ENCODE assay signal across 3 cellular contexts in the genomic region with DNA sequence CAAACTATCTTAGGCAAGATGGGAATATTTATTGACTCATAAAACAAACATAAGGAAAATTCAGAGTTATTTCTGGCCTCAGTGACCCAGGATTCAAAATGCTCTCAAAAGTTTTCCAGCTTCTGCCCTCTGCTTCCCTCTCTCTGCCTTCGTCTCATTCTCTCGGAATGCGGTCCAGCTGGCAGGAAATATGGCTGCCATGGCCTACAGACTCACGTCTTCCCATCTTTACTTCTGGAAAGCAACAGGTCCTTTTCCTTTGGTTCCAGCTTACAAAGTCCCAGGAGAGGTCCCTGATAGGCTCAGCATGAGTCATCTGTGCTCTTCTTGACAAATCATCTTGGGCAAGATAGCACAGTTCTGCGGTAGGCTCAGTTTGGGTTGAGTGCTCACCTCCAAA.
TF ChIP-seq lines count a peak whose summit lies in the region.

No MANE protein-coding gene starts in this region.

TF ChIP-seq in liver, 16 proteins besides CTCF, POLR2A, EP300 and RAD21:
- TF ChIP-seq NR2F2 (IDR thresholded peaks at IDR 0.05) (no peak), SP1 (IDR thresholded peaks at IDR 0.05) (no peak), EGR1 (IDR thresholded peaks at IDR 0.05; ENCODE audit: low read depth in 2 of 2) (no peak)
- TF ChIP-seq, protein P1, sequence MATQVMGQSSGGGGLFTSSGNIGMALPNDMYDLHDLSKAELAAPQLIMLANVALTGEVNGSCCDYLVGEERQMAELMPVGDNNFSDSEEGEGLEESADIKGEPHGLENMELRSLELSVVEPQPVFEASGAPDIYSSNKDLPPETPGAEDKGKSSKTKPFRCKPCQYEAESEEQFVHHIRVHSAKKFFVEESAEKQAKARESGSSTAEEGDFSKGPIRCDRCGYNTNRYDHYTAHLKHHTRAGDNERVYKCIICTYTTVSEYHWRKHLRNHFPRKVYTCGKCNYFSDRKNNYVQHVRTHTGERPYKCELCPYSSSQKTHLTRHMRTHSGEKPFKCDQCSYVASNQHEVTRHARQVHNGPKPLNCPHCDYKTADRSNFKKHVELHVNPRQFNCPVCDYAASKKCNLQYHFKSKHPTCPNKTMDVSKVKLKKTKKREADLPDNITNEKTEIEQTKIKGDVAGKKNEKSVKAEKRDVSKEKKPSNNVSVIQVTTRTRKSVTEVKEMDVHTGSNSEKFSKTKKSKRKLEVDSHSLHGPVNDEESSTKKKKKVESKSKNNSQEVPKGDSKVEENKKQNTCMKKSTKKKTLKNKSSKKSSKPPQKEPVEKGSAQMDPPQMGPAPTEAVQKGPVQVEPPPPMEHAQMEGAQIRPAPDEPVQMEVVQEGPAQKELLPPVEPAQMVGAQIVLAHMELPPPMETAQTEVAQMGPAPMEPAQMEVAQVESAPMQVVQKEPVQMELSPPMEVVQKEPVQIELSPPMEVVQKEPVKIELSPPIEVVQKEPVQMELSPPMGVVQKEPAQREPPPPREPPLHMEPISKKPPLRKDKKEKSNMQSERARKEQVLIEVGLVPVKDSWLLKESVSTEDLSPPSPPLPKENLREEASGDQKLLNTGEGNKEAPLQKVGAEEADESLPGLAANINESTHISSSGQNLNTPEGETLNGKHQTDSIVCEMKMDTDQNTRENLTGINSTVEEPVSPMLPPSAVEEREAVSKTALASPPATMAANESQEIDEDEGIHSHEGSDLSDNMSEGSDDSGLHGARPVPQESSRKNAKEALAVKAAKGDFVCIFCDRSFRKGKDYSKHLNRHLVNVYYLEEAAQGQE (IDR thresholded peaks at IDR 0.05): peak; percentile 34
- TF ChIP-seq, protein P2, sequence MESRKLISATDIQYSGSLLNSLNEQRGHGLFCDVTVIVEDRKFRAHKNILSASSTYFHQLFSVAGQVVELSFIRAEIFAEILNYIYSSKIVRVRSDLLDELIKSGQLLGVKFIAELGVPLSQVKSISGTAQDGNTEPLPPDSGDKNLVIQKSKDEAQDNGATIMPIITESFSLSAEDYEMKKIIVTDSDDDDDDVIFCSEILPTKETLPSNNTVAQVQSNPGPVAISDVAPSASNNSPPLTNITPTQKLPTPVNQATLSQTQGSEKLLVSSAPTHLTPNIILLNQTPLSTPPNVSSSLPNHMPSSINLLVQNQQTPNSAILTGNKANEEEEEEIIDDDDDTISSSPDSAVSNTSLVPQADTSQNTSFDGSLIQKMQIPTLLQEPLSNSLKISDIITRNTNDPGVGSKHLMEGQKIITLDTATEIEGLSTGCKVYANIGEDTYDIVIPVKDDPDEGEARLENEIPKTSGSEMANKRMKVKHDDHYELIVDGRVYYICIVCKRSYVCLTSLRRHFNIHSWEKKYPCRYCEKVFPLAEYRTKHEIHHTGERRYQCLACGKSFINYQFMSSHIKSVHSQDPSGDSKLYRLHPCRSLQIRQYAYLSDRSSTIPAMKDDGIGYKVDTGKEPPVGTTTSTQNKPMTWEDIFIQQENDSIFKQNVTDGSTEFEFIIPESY (IDR thresholded peaks at IDR 0.05): no peak

TF ChIP-seq in HepG2, 621 proteins besides CTCF, POLR2A, EP300 and RAD21:
- no peak for TF ChIP-seq SNRNP70 (IDR thresholded peaks at IDR 0.05; ENCODE audit: low read depth, low read length)
- TF ChIP-seq RFX1 (IDR thresholded peaks at IDR 0.05): no peak
- TF ChIP-seq, protein P3, sequence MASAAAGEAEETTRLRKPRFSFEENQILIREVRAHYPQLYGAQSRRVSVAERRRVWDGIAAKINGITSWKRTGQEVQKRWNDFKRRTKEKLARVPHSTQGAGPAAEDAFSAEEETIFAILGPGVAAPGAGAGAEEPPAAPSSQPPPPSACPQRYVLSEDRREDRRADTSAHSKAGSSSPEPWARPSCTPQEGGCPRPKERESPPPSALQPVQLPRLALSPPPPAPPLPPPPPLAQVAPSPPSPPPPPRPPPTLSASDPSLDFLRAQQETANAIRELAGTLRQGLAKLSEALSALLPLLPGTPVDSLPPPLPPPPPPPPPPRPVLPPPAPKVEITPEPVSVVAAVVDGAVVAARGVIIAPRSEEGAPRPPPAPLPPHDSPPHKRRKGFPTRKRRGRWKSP (CRISPR knock-in tag; IDR thresholded peaks at IDR 0.05): no peak
- TF ChIP-seq SIN3B (IDR thresholded peaks at IDR 0.05; ENCODE audit: low read length): no peak
- no peak for TF ChIP-seq EEA1 (CRISPR knock-in tag; IDR thresholded peaks at IDR 0.05; ENCODE audit: borderline replicate concordance)
- TF ChIP-seq HNF4A (CRISPR knock-in tag; IDR thresholded peaks at IDR 0.05): no peak
- no peak for TF ChIP-seq NR3C1 (CRISPR knock-in tag; IDR thresholded peaks at IDR 0.05)
- TF ChIP-seq REXO4 (CRISPR knock-in tag; IDR thresholded peaks at IDR 0.05; ENCODE audit: borderline replicate concordance): no peak
- TF ChIP-seq KDM5B (CRISPR knock-in tag; IDR thresholded peaks at IDR 0.05; ENCODE audit: borderline replicate concordance): no peak
- TF ChIP-seq LCORL (IDR thresholded peaks at IDR 0.05): no peak
- TF ChIP-seq LCORL (CRISPR knock-in tag; IDR thresholded peaks at IDR 0.05): no peak
- no peak for TF ChIP-seq NFYB (CRISPR knock-in tag; IDR thresholded peaks at IDR 0.05)
- TF ChIP-seq ZSCAN30 (CRISPR knock-in tag; IDR thresholded peaks at IDR 0.05): no peak
- no peak for TF ChIP-seq NFATC3 (CRISPR knock-in tag; IDR thresholded peaks at IDR 0.05)

TF ChIP-seq in K562, 482 proteins besides CTCF, POLR2A, EP300 and RAD21:
- TF ChIP-seq HDAC2 (IDR thresholded peaks at IDR 0.05): no peak
- TF ChIP-seq, protein P4, sequence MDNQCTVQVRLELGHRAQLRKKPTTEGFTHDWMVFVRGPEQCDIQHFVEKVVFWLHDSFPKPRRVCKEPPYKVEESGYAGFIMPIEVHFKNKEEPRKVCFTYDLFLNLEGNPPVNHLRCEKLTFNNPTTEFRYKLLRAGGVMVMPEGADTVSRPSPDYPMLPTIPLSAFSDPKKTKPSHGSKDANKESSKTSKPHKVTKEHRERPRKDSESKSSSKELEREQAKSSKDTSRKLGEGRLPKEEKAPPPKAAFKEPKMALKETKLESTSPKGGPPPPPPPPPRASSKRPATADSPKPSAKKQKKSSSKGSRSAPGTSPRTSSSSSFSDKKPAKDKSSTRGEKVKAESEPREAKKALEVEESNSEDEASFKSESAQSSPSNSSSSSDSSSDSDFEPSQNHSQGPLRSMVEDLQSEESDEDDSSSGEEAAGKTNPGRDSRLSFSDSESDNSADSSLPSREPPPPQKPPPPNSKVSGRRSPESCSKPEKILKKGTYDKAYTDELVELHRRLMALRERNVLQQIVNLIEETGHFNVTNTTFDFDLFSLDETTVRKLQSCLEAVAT (IDR thresholded peaks at IDR 0.05): no peak
- no peak for TF ChIP-seq CREB1 (IDR thresholded peaks at IDR 0.05)
- TF ChIP-seq CREB1 (CRISPR knock-in tag; IDR thresholded peaks at IDR 0.05): no peak
- TF ChIP-seq NFXL1 (CRISPR knock-in tag; IDR thresholded peaks at IDR 0.05): no peak
- TF ChIP-seq, protein P5, sequence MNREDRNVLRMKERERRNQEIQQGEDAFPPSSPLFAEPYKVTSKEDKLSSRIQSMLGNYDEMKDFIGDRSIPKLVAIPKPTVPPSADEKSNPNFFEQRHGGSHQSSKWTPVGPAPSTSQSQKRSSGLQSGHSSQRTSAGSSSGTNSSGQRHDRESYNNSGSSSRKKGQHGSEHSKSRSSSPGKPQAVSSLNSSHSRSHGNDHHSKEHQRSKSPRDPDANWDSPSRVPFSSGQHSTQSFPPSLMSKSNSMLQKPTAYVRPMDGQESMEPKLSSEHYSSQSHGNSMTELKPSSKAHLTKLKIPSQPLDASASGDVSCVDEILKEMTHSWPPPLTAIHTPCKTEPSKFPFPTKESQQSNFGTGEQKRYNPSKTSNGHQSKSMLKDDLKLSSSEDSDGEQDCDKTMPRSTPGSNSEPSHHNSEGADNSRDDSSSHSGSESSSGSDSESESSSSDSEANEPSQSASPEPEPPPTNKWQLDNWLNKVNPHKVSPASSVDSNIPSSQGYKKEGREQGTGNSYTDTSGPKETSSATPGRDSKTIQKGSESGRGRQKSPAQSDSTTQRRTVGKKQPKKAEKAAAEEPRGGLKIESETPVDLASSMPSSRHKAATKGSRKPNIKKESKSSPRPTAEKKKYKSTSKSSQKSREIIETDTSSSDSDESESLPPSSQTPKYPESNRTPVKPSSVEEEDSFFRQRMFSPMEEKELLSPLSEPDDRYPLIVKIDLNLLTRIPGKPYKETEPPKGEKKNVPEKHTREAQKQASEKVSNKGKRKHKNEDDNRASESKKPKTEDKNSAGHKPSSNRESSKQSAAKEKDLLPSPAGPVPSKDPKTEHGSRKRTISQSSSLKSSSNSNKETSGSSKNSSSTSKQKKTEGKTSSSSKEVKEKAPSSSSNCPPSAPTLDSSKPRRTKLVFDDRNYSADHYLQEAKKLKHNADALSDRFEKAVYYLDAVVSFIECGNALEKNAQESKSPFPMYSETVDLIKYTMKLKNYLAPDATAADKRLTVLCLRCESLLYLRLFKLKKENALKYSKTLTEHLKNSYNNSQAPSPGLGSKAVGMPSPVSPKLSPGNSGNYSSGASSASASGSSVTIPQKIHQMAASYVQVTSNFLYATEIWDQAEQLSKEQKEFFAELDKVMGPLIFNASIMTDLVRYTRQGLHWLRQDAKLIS (CRISPR knock-in tag; IDR thresholded peaks at IDR 0.05): no peak
- TF ChIP-seq, protein P6, sequence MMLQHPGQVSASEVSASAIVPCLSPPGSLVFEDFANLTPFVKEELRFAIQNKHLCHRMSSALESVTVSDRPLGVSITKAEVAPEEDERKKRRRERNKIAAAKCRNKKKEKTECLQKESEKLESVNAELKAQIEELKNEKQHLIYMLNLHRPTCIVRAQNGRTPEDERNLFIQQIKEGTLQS (IDR thresholded peaks at IDR 0.05): peak; percentile 47
- TF ChIP-seq, protein P6 (CRISPR knock-in tag; conservative IDR thresholded peaks at IDR 0.05): no peak
- no peak for TF ChIP-seq TBP (optimal IDR thresholded peaks at IDR 0.05; ENCODE audit: low read depth, low read length)
- TF ChIP-seq, protein P7, sequence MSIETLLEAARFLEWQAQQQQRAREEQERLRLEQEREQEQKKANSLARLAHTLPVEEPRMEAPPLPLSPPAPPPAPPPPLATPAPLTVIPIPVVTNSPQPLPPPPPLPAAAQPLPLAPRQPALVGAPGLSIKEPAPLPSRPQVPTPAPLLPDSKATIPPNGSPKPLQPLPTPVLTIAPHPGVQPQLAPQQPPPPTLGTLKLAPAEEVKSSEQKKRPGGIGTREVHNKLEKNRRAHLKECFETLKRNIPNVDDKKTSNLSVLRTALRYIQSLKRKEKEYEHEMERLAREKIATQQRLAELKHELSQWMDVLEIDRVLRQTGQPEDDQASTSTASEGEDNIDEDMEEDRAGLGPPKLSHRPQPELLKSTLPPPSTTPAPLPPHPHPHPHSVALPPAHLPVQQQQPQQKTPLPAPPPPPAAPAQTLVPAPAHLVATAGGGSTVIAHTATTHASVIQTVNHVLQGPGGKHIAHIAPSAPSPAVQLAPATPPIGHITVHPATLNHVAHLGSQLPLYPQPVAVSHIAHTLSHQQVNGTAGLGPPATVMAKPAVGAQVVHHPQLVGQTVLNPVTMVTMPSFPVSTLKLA (conservative IDR thresholded peaks at IDR 0.05): no peak
- TF ChIP-seq ESRRA (IDR thresholded peaks at IDR 0.05; ENCODE audit: borderline replicate concordance, low read depth): no peak
- no peak for TF ChIP-seq ILF3 (IDR thresholded peaks at IDR 0.05; ENCODE audit: borderline replicate concordance)
- no peak for TF ChIP-seq FOXM1 (IDR thresholded peaks at IDR 0.05; ENCODE audit: low read depth)
- TF ChIP-seq FOXM1 (CRISPR knock-in tag; IDR thresholded peaks at IDR 0.05; ENCODE audit: low read depth): no peak
- TF ChIP-seq, protein P8, sequence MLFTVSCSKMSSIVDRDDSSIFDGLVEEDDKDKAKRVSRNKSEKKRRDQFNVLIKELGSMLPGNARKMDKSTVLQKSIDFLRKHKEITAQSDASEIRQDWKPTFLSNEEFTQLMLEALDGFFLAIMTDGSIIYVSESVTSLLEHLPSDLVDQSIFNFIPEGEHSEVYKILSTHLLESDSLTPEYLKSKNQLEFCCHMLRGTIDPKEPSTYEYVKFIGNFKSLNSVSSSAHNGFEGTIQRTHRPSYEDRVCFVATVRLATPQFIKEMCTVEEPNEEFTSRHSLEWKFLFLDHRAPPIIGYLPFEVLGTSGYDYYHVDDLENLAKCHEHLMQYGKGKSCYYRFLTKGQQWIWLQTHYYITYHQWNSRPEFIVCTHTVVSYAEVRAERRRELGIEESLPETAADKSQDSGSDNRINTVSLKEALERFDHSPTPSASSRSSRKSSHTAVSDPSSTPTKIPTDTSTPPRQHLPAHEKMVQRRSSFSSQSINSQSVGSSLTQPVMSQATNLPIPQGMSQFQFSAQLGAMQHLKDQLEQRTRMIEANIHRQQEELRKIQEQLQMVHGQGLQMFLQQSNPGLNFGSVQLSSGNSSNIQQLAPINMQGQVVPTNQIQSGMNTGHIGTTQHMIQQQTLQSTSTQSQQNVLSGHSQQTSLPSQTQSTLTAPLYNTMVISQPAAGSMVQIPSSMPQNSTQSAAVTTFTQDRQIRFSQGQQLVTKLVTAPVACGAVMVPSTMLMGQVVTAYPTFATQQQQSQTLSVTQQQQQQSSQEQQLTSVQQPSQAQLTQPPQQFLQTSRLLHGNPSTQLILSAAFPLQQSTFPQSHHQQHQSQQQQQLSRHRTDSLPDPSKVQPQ (CRISPR knock-in tag; IDR thresholded peaks at IDR 0.05; ENCODE audit: borderline replicate concordance): no peak
- TF ChIP-seq ZNF561 (CRISPR knock-in tag; conservative IDR thresholded peaks at IDR 0.05): no peak
- no peak for TF ChIP-seq ZBTB8A (IDR thresholded peaks at IDR 0.05; ENCODE audit: partially characterized antibody)
- peak; percentile 37; the same call in 1 of the 2 replicates for TF ChIP-seq JUND (IDR thresholded peaks at IDR 0.05; ENCODE audit: borderline replicate concordance, low read depth, low read length)
- TF ChIP-seq JUND (tag; IDR thresholded peaks at IDR 0.05; ENCODE audit: borderline replicate concordance, low read depth, low read length): no peak
- TF ChIP-seq ELF1 (tag; IDR thresholded peaks at IDR 0.05): no peak
- TF ChIP-seq, protein P9, sequence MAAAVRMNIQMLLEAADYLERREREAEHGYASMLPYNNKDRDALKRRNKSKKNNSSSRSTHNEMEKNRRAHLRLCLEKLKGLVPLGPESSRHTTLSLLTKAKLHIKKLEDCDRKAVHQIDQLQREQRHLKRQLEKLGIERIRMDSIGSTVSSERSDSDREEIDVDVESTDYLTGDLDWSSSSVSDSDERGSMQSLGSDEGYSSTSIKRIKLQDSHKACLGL (CRISPR knock-in tag; IDR thresholded peaks at IDR 0.05; ENCODE audit: borderline replicate concordance, poor library complexity, severe bottlenecking): no peak
- TF ChIP-seq RBM22 (IDR thresholded peaks at IDR 0.05; ENCODE audit: low read depth, low read length, poor library complexity, severe bottlenecking): no peak
- no peak for TF ChIP-seq NFATC3 (IDR thresholded peaks at IDR 0.05)
- peak; percentile 47; the same call in 1 of the 2 replicates for TF ChIP-seq FOSL1 (tag; conservative IDR thresholded peaks at IDR 0.05)
- TF ChIP-seq PPARD (CRISPR knock-in tag; IDR thresholded peaks at IDR 0.05): no peak
- no peak for TF ChIP-seq SETDB1 (IDR thresholded peaks at IDR 0.05; ENCODE audit: low read length)
